In the genomic region with DNA sequence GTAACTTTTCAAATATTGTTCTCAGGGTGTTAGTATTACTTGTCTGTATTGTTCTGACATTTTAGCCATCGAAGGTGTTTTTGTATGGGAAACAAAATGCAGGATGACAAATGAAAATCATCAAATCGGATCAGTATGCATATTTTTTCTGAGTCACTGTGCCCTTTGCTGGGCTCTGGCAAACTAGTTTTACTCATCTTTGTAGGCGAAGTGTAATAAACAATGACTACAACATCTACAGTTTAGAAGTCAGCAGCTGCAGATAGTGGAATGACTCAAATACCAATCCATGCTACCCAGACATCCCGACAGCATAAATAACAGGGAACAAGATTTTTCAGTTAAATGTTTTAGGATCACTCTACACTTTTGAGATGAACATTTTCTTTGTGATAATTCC, we compare ENCODE assay signal across 17 cellular contexts.
DNase-seq lines count a peak whose midpoint lies in the region; ATAC-seq and FAIRE-seq lines count a peak whose summit lies in the region.
"Had no signal": no experiment of that assay in that cellular context is flagged by ENCODE, and none has a peak within 500 bp of the region (broad histone marks: within the 10 kb centered on the region; RNA-seq: fewer than 3 reads in every experiment).

No MANE protein-coding gene starts in this region.

- H3K4me3 ChIP-seq in skeletal muscle satellite cell (ENCODE audit: low read length) = no peak overlapping the region
- H3K4me3 ChIP-seq: esophagus squamous epithelium, stomach had no signal

- in situ Hi-C loops in SK-MEL-5 (cut with HindIII; ENCODE audit: low pct_unique_long_range_greater_than_20kb, low sequenced_read_pairs) = no loop called here

- H3K27me3 ChIP-seq in skeletal muscle satellite cell (ENCODE audit: control insufficient read depth, insufficient read depth, low read length) = no peaks in the 10 kb centered on the region
- H3K27me3 ChIP-seq: esophagus squamous epithelium, stomach had no signal

- H3K36me3 ChIP-seq in skeletal muscle satellite cell (ENCODE audit: insufficient read depth, low read length) = no peaks in the 10 kb centered on the region
- H3K36me3 ChIP-seq: esophagus squamous epithelium, stomach had no signal

- DNase-seq in GM04504 (ENCODE audit: low read depth) = peak; percentile 64
- DNase-seq in SK-MEL-5 (ENCODE audit: low read depth, low spot score) = peak; percentile 32
- peak; percentile 89 for DNase-seq in fibroblast of peridontal ligament (ENCODE audit: extremely low read depth)
- no peak for DNase-seq in GM19239 (ENCODE audit: insufficient read length, low spot score)
- DNase-seq: activated B cell treated with CpG ODN at 0.5 μM for 24 hours; esophagus squamous epithelium; islet precursor cell; naive thymus-derived CD8-positive, alpha-beta T cell; NCI-H187 treated with DMSO at 0.1 percent for 48 hours; stomach had no signal

- no peaks in the 10 kb centered on the region for H3K9me3 ChIP-seq in skeletal muscle satellite cell (replicated peaks; ENCODE audit: low read length)
- H3K9me3 ChIP-seq: esophagus squamous epithelium, stomach had no signal

- peak overlapping the region; percentile 70 for H3K4me2 ChIP-seq in skeletal muscle satellite cell (ENCODE audit: low read length)
- H3K4me2 ChIP-seq: KMS-11 had no signal

- no peak for ATAC-seq in HG02798 (IDR thresholded peaks at IDR 0.05; ENCODE audit: poor library complexity, unreplicated experiment)
- no peak for ATAC-seq in HG02763 (IDR thresholded peaks at IDR 0.05; ENCODE audit: unreplicated experiment)
- no peak for ATAC-seq in GM18867 (IDR thresholded peaks at IDR 0.05; ENCODE audit: unreplicated experiment)
- ATAC-seq: activated naive CD4-positive, alpha-beta T cell treated with anti-CD3 and anti-CD28 coated beads, Interleukin-2, amount 50 U/mL, for 72 hours; naive thymus-derived CD8-positive, alpha-beta T cell had no signal

- no peak for FAIRE-seq in GM19239 (lab: Jason Lieb, UNC)
- FAIRE-seq: colon had no signal

- peak overlapping the region; percentile 75 for H3K9ac ChIP-seq in skeletal muscle satellite cell (ENCODE audit: low read depth, low read length)
- H3K9ac ChIP-seq: KMS-11 had no signal

- peaks cover 64% of the 10 kb centered on the region for H3K4me1 ChIP-seq in skeletal muscle satellite cell (ENCODE audit: control insufficient read depth, insufficient read depth, low read length)
- H3K4me1 ChIP-seq: esophagus squamous epithelium, stomach had no signal
